ENCODE assay signal across 10 cellular contexts in the genomic region with DNA sequence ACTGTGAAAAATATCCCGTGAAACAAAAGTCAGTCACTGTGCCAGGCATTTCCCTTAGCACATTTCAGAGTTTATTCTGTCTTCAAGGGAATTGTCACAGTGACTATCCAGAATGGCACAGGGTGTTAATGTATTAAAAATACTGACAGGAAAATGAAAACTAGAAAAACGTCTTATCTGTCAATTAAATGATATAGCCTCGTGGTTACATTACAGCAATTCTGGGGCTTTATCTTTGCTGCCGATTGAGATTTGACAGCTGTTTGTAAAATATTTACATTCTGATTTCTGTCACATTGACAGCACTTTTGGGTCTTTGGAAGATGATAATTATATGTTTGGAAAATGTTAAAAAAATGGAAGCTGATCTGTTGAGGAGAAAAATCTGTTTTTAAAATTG.
"Had no signal": no experiment of that assay in that cellular context is flagged by ENCODE, and none has a peak within 500 bp of the region (broad histone marks: within the 10 kb centered on the region; RNA-seq: fewer than 3 reads in every experiment).

No MANE protein-coding gene starts in this region.

- H3K36me3 ChIP-seq: WERI-Rb-1 had no signal

- ATAC-seq: activated CD4-positive, alpha-beta T cell treated with anti-CD3 and anti-CD28 coated beads for 36 hours; activated CD4-positive, CD25-positive, alpha-beta regulatory T cell treated with anti-CD3 and anti-CD28 coated beads, Interleukin-2, amount 50 U/mL, for 24 hours; activated CD8-positive, alpha-beta memory T cell treated with anti-CD3 and anti-CD28 coated beads, Interleukin-2, amount 10 ng/mL, durations not matched to agents 7 days and 5 days; activated CD8-positive, alpha-beta T cell treated with anti-CD3 and anti-CD28 coated beads for 36 hours; activated CD8-positive, alpha-beta T cell treated with anti-CD3 and anti-CD28 coated beads, Interleukin-2, amount 10 ng/mL, durations not matched to agents 7 days and 5 days; T-cell; T-helper 17 cell; WTC11 had no signal

- H3K27ac ChIP-seq: VCaP, WERI-Rb-1 had no signal
